Comparison of ENCODE assay signal across 11 cellular contexts in genomic region chr14:29235991-29236390, GRCh38.
"Had no signal": no experiment of that assay in that cellular context is flagged by ENCODE, and none has a peak within 500 bp of the region (broad histone marks: within the 10 kb centered on the region; RNA-seq: fewer than 3 reads in every experiment).

No MANE protein-coding gene starts in this region.

- H3K79me2 ChIP-seq: hepatocyte had no signal

- H3K36me3 ChIP-seq: adrenal gland, pancreas, stomach had no signal

- DNase-seq: activated CD4-positive, alpha-beta T cell treated with anti-CD3 and anti-CD28 coated beads, Interleukin-2, amount 50 U/mL, for 1 hour; activated naive CD4-positive, alpha-beta T cell treated with anti-CD3 and anti-CD28 coated beads, Interleukin-2, amount 10 ng/mL, durations not matched to agents 7 days and 5 days; adrenal gland; dermis blood vessel endothelial cell; endodermal cell; pancreas; stimulated activated CD4-positive, alpha-beta T cell treated with anti-CD3 and anti-CD28 coated beads, Interleukin-4, amount 100 ng/mL, for 4 hours; stomach; T-helper 2 cell had no signal

- H2AFZ ChIP-seq: hepatocyte had no signal

- H3K4me2 ChIP-seq: hepatocyte had no signal

- H3K4me1 ChIP-seq: adrenal gland, pancreas, stomach had no signal

- ATAC-seq: esophagus mucosa, pancreas had no signal

- H3K27ac ChIP-seq: adrenal gland, hepatocyte, pancreas, stomach had no signal

- H3K27me3 ChIP-seq: adrenal gland, hepatocyte, stomach had no signal

- H3K9me3 ChIP-seq: adrenal gland, pancreas, stomach had no signal

- H3K4me3 ChIP-seq: adrenal gland, hepatocyte, pancreas, stomach had no signal
